In the genomic region with DNA sequence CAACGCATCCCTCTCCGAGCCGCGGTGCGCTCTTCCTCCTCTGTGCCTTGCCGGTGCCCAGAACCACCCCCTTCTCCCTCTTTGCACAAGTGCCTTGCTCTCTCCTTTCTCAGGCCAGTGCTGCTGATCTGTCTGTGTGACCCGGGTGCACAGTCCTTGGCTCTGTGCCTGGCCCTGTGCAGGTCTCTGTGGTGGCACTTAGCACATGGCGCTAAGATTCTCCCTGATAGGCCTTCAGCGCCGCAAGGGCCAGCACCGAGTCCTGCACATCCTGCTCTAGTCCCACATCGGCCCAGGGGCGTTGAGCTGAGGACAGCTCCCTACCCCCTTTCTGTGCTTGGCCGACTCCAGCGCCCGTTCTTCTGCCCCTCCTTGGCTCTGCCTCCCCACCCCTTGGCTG, we compare ENCODE assay signal across 17 cellular contexts.
A peak's percentile ranks its signal among the peaks of the same experiment; 100 is the strongest.
DNase-seq lines count a peak whose midpoint lies in the region; ATAC-seq, FAIRE-seq and TF ChIP-seq lines count a peak whose summit lies in the region.
"Had no signal": no experiment of that assay in that cellular context is flagged by ENCODE, and none has a peak within 500 bp of the region (broad histone marks: within the 10 kb centered on the region; RNA-seq: fewer than 3 reads in every experiment).

No MANE protein-coding gene starts in this region.

- 94% methylated on average over 15 of the region's 16 CpGs; no CpG with 5 or more reads in 1 of the 2 experiments for WGBS in IMR-90 (ENCODE audit: extremely low coverage in 2 of 2, insufficient read length in 1 of 2), 2 experiments

- H3K36me3 ChIP-seq in IMR-90 (ENCODE audit: control insufficient read depth, insufficient read depth, low read length): no peaks in the 10 kb centered on the region
- H3K36me3 ChIP-seq: breast epithelium, left lung, upper lobe of left lung had no signal

- H2AK5ac ChIP-seq in IMR-90 (ENCODE audit: low read depth, low read length): peak overlapping the region; percentile 46

- H2BK120ac ChIP-seq in IMR-90 (ENCODE audit: low read depth, low read length): no peak overlapping the region

- no peak overlapping the region for H2BK5ac ChIP-seq in IMR-90 (ENCODE audit: low read depth, low read length, poor library complexity, severe bottlenecking)

- intact Hi-C loops in Calu3 (cut with micrococcal nuclease; ENCODE audit: unreplicated experiment): no loop called here
- intact Hi-C loops in IMR-90 (cut with micrococcal nuclease): loop anchor here (1.0 to 5.0 kb wide), 3 partner anchors 58 to 298 kb away; no protein-coding TSS in a partner anchor
- intact Hi-C loops in left colon (cut with DNase I, micrococcal nuclease): no loop called here
- intact Hi-C loops in sciatic nerve (cut with DNase I): no loop called here

- H3K27ac Mint-ChIP-seq in Calu3 (ENCODE audit: unreplicated experiment): peak overlapping the region; percentile 63
- H3K27ac Mint-ChIP-seq: activated CD4-positive, alpha-beta T cell treated with anti-CD3 and anti-CD28 coated beads for 36 hours; activated naive CD4-positive, alpha-beta T cell treated with anti-CD3 and anti-CD28 coated beads, Interleukin-2, amount 50 U/mL, for 24 hours; IgD-negative memory B cell; T-helper 2 cell treated with Interferon-gamma antibody and Interleukin-4, amounts not matched to agents 5 μg/mL and 100 μg/mL, for 36 hours had no signal

- no peaks in the 10 kb centered on the region; a peak in 1 of 4 replicates for H3K79me1 ChIP-seq in IMR-90 (ENCODE audit: low read depth in 1 of 2, low read length in 2 of 2)

- peaks cover 83% of the 10 kb centered on the region for H3K4me1 Mint-ChIP-seq in Calu3 (ENCODE audit: low read depth, unreplicated experiment)
- H3K4me1 Mint-ChIP-seq: activated CD4-positive, alpha-beta T cell treated with anti-CD3 and anti-CD28 coated beads for 36 hours; activated naive CD4-positive, alpha-beta T cell treated with anti-CD3 and anti-CD28 coated beads, Interleukin-2, amount 50 U/mL, for 24 hours had no signal

- no peaks in the 10 kb centered on the region; the same call in 1 of the 2 replicates for H4K20me1 ChIP-seq in IMR-90 (ENCODE audit: insufficient read depth, low read length)

- no peak for TF ChIP-seq POLR2A in IMR-90 (IDR thresholded peaks at IDR 0.05; ENCODE audit: low read depth, low read length)
- TF ChIP-seq POLR2A in GM12892 (IDR thresholded peaks at IDR 0.05; ENCODE audit: low read depth, low read length): no peak

- H3K4me3 ChIP-seq in IMR-90 (ENCODE audit: insufficient read depth, low read depth, low read length): no peak overlapping the region
- H3K4me3 ChIP-seq: breast epithelium, left lung, upper lobe of left lung had no signal

- H3K4me2 ChIP-seq in IMR-90 (ENCODE audit: low read depth, low read length): no peak overlapping the region

- peaks cover 24% of the 10 kb centered on the region for H3K4me1 ChIP-seq in IMR-90 (ENCODE audit: control insufficient read depth, insufficient read depth, low read length)
- H3K4me1 ChIP-seq: breast epithelium had no signal

- no peak overlapping the region for H3K23ac ChIP-seq in IMR-90 (ENCODE audit: low read depth, low read length)

- H2AFZ ChIP-seq in IMR-90 (replicated peaks; ENCODE audit: low read length, poor library complexity): no peak overlapping the region

- H2BK15ac ChIP-seq in IMR-90 (ENCODE audit: low read depth, low read length): no peak overlapping the region

- BruUV-seq in Calu3 (replicated peaks; lab: Mats Ljungman, UMichigan): no TSS peak
- BruUV-seq in IMR-90 (replicated peaks; lab: Mats Ljungman, UMichigan): no TSS peak

- H3K27me3 Mint-ChIP-seq in Calu3 (ENCODE audit: unreplicated experiment): no peaks in the 10 kb centered on the region
- H3K27me3 Mint-ChIP-seq: activated CD4-positive, alpha-beta T cell treated with anti-CD3 and anti-CD28 coated beads for 36 hours; activated naive CD4-positive, alpha-beta T cell treated with anti-CD3 and anti-CD28 coated beads, Interleukin-2, amount 50 U/mL, for 24 hours; IgD-negative memory B cell had no signal

- H3K4ac ChIP-seq in IMR-90 (ENCODE audit: low read depth, low read length): no peak overlapping the region

- TF ChIP-seq RAD21 in IMR-90 (IDR thresholded peaks at IDR 0.05; ENCODE audit: low read length): no peak

- H2BK20ac ChIP-seq in IMR-90 (ENCODE audit: low read depth, low read length): no peak overlapping the region

- no peaks in the 10 kb centered on the region for H3K27me3 ChIP-seq in IMR-90 (ENCODE audit: control insufficient read depth, insufficient read depth, low read length)
- H3K27me3 ChIP-seq: breast epithelium, left lung, upper lobe of left lung had no signal

- no peak overlapping the region for H3K27ac ChIP-seq in IMR-90 (ENCODE audit: insufficient read depth, low read length)
- H3K27ac ChIP-seq: breast epithelium, left lung, upper lobe of left lung had no signal

- no peak for ATAC-seq in IMR-90 (ENCODE audit: low read depth)
- peak; percentile 7 for ATAC-seq in left colon
- peak; percentile 25 for ATAC-seq in sciatic nerve
- ATAC-seq: activated CD4-positive, alpha-beta T cell treated with anti-CD3 and anti-CD28 coated beads for 36 hours had no signal

- peak overlapping the region; percentile 22 for H3K4me3 Mint-ChIP-seq in Calu3 (ENCODE audit: low read depth, unreplicated experiment)
- H3K4me3 Mint-ChIP-seq: activated CD4-positive, alpha-beta T cell treated with anti-CD3 and anti-CD28 coated beads for 36 hours; activated naive CD4-positive, alpha-beta T cell treated with anti-CD3 and anti-CD28 coated beads, Interleukin-2, amount 50 U/mL, for 24 hours; IgD-negative memory B cell; naive B cell; T-helper 2 cell treated with Interferon-gamma antibody and Interleukin-4, amounts not matched to agents 5 μg/mL and 100 μg/mL, for 36 hours had no signal

- H2AK9ac ChIP-seq in IMR-90 (replicated peaks; ENCODE audit: low read depth, low read length, poor library complexity): no peak overlapping the region

- H3K9ac ChIP-seq in IMR-90 (ENCODE audit: low read depth, low read length): no peak overlapping the region

- DNase-seq in Calu3 (no peak), IMR-90 (no peak), left colon (no peak), sciatic nerve (ENCODE audit: low spot score) (no peak), germinal center (ENCODE audit: low spot score) (no peak), SKM-1 treated with dmso at 0.1 percent for 144 hours (lab: John Stamatoyannopoulos, UW; ENCODE audit: unreplicated experiment) (no peak), GM12892 (ENCODE audit: insufficient read length) (no peak)
- DNase-seq: left lung, NCI-H226, occipital lobe had no signal

- CTCF ChIA-PET in Calu3 (lab: Charles Lee) (interaction anchor here (1.4 kb wide), 1 partner anchor 52 kb away, joined by 3 read pairs; no protein-coding TSS in a partner anchor), IMR-90 (lab: Yijun Ruan, JAX) (no interaction called here)

- no peak overlapping the region for H4K8ac ChIP-seq in IMR-90 (ENCODE audit: low read depth in 2 of 2, low read length in 2 of 2)

- no peak for TF ChIP-seq CTCF in Calu3 (IDR thresholded peaks at IDR 0.05; ENCODE audit: unreplicated experiment)
- no peak for TF ChIP-seq CTCF in IMR-90 (conservative IDR thresholded peaks at IDR 0.05; ENCODE audit: low read depth, low read length)

- no peak overlapping the region; the same call in 1 of the 2 replicates for H4K91ac ChIP-seq in IMR-90 (ENCODE audit: insufficient read depth, low read depth, low read length)

- no peaks in the 10 kb centered on the region for H3K9me3 Mint-ChIP-seq in Calu3 (ENCODE audit: low read depth, unreplicated experiment)
- H3K9me3 Mint-ChIP-seq: activated naive CD4-positive, alpha-beta T cell treated with anti-CD3 and anti-CD28 coated beads, Interleukin-2, amount 50 U/mL, for 24 hours; IgD-negative memory B cell; naive B cell; T-helper 2 cell treated with Interferon-gamma antibody and Interleukin-4, amounts not matched to agents 5 μg/mL and 100 μg/mL, for 36 hours had no signal

- H3K14ac ChIP-seq in IMR-90 (replicated peaks; ENCODE audit: low read depth, low read length): no peak overlapping the region

- no peak for FAIRE-seq in GM12892 (lab: Jason Lieb, UNC)

- H3K56ac ChIP-seq in IMR-90 (ENCODE audit: extremely low read depth, insufficient read depth, low read length): no peak overlapping the region

- no peaks in the 10 kb centered on the region for H3K9me3 ChIP-seq in IMR-90 (ENCODE audit: control insufficient read depth, insufficient read depth, low read length)
- H3K9me3 ChIP-seq: breast epithelium, left lung, upper lobe of left lung had no signal

- peaks cover 29% of the 10 kb centered on the region for H3K36me3 Mint-ChIP-seq in Calu3 (ENCODE audit: insufficient read depth, unreplicated experiment)
- H3K36me3 Mint-ChIP-seq: activated naive CD4-positive, alpha-beta T cell treated with anti-CD3 and anti-CD28 coated beads, Interleukin-2, amount 50 U/mL, for 24 hours; naive B cell had no signal

- no peaks in the 10 kb centered on the region for H3K9me1 ChIP-seq in IMR-90 (ENCODE audit: insufficient read depth, low read length)

- no peak overlapping the region for H4K5ac ChIP-seq in IMR-90 (ENCODE audit: low read depth, low read length)

- no peak overlapping the region for H3K18ac ChIP-seq in IMR-90 (ENCODE audit: low read depth, low read length)

- dilution Hi-C loops in IMR-90 (cut with HindIII; ENCODE audit: low sequenced_read_pairs, unreplicated experiment): no loop called here

- POLR2A ChIA-PET in IMR-90 (lab: Charles Lee; ENCODE audit: unreplicated experiment): no interaction called here

- in situ Hi-C loops in IMR-90 (cut with MboI; ENCODE audit: low sequenced_read_pairs): no loop called here

TF ChIP-seq in IMR-90, 13 proteins besides CTCF, POLR2A, EP300 and RAD21:
- no peak for TF ChIP-seq MAFK (IDR thresholded peaks at IDR 0.05; ENCODE audit: low read depth, low read length)
- TF ChIP-seq MAZ (IDR thresholded peaks at IDR 0.05; ENCODE audit: borderline replicate concordance, low read depth, low read length): no peak
- no peak for TF ChIP-seq MXI1 (IDR thresholded peaks at IDR 0.05; ENCODE audit: borderline replicate concordance, low read depth, low read length)
- TF ChIP-seq BHLHE40 (IDR thresholded peaks at IDR 0.05; ENCODE audit: low read depth, low read length): no peak
- TF ChIP-seq, protein P1, sequence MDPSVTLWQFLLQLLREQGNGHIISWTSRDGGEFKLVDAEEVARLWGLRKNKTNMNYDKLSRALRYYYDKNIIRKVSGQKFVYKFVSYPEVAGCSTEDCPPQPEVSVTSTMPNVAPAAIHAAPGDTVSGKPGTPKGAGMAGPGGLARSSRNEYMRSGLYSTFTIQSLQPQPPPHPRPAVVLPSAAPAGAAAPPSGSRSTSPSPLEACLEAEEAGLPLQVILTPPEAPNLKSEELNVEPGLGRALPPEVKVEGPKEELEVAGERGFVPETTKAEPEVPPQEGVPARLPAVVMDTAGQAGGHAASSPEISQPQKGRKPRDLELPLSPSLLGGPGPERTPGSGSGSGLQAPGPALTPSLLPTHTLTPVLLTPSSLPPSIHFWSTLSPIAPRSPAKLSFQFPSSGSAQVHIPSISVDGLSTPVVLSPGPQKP (IDR thresholded peaks at IDR 0.05; ENCODE audit: borderline replicate concordance, low read depth, low read length): no peak
- no peak for TF ChIP-seq RCOR1 (IDR thresholded peaks at IDR 0.05; ENCODE audit: insufficient replicate concordance, low read length)
- no peak for TF ChIP-seq FOS (IDR thresholded peaks at IDR 0.05; ENCODE audit: low read depth, low read length)
- TF ChIP-seq RFX5 (IDR thresholded peaks at IDR 0.05; ENCODE audit: low read depth, low read length): no peak
- no peak for TF ChIP-seq CHD1 (IDR thresholded peaks at IDR 0.05; ENCODE audit: low read depth, low read length)
